Comparison of ENCODE assay signal across 38 cellular contexts in genomic region chr20:13236990-13237720, GRCh38. TPM values are rescaled to one million over a fixed set of nuclear protein-coding genes. Genes with fewer than 3 reads are reported as not detected.
"Had no signal": no experiment of that assay in that cellular context is flagged by ENCODE, and none has a peak within 500 bp of the region (broad histone marks: within the 10 kb centered on the region; RNA-seq: fewer than 3 reads in every experiment).

No MANE protein-coding gene starts in this region.

- H3K27me3 ChIP-seq: ascending aorta, cardiac muscle cell had no signal

- H3K9me3 ChIP-seq: ascending aorta had no signal

- H3K4me3 ChIP-seq: ascending aorta, cardiac muscle cell had no signal

- H3K27ac Mint-ChIP-seq: activated CD4-positive, alpha-beta memory T cell treated with anti-CD3 and anti-CD28 coated beads, Interleukin-2, amount 10 ng/mL, durations not matched to agents 7 days and 5 days; activated CD4-positive, alpha-beta T cell treated with anti-CD3 and anti-CD28 coated beads for 36 hours; activated CD4-positive, alpha-beta T cell treated with anti-CD3 and anti-CD28 coated beads, Interleukin-2, amount 10 ng/mL, durations not matched to agents 7 days and 5 days; activated CD8-positive, alpha-beta memory T cell treated with anti-CD3 and anti-CD28 coated beads, Interleukin-2, amount 10 ng/mL, durations not matched to agents 7 days and 5 days; activated CD8-positive, alpha-beta T cell treated with anti-CD3 and anti-CD28 coated beads, Interleukin-2, amount 10 ng/mL, durations not matched to agents 7 days and 5 days; activated naive CD4-positive, alpha-beta T cell treated with anti-CD3 and anti-CD28 coated beads, Interleukin-2, amount 10 ng/mL, durations not matched to agents 7 days and 5 days; activated naive CD4-positive, alpha-beta T cell treated with anti-CD3 and anti-CD28 coated beads, Interleukin-2, amount 50 U/mL, for 24 hours; activated naive CD8-positive, alpha-beta T cell treated with anti-CD3 and anti-CD28 coated beads, Interleukin-2, amount 50 U/mL, for 24 hours; activated T-cell treated with anti-CD3 and anti-CD28 coated beads, Interleukin-2, amount 50 U/mL, for 24 hours; activated T-helper 2 cell treated with anti-CD3 and anti-CD28 coated beads, Interferon-gamma antibody, Interleukin-2, Interleukin-4, amounts not matched to agents 10 μg/mL and 5 μg/mL and 100 μg/mL, durations not matched to agents 14 hours and 24 hours and 36 hours; brain; T-helper 1 cell treated with Interleukin-12 subunit alpha and Interleukin-12 subunit beta and Interleukin-4 antibody, amounts not matched to agents 30 μg/mL and 1 μg/mL, for 36 hours; T-helper 2 cell treated with Interferon-gamma antibody and Interleukin-4, amounts not matched to agents 5 μg/mL and 100 μg/mL, for 36 hours had no signal

- H3K27me3 Mint-ChIP-seq: activated CD4-positive, alpha-beta T cell treated with anti-CD3 and anti-CD28 coated beads for 36 hours; activated CD4-positive, alpha-beta T cell treated with anti-CD3 and anti-CD28 coated beads, Interleukin-2, amount 10 ng/mL, durations not matched to agents 7 days and 5 days; activated naive CD4-positive, alpha-beta T cell treated with anti-CD3 and anti-CD28 coated beads, Interleukin-2, amount 50 U/mL, for 24 hours; activated naive CD8-positive, alpha-beta T cell; activated naive CD8-positive, alpha-beta T cell treated with anti-CD3 and anti-CD28 coated beads, Interleukin-2, amount 50 U/mL, for 24 hours; activated T-cell treated with anti-CD3 and anti-CD28 coated beads, Interleukin-2, amount 50 U/mL, for 24 hours had no signal

- H3K27ac ChIP-seq: ascending aorta, cardiac muscle cell, VCaP had no signal

- H3K4me1 Mint-ChIP-seq: activated CD8-positive, alpha-beta memory T cell treated with anti-CD3 and anti-CD28 coated beads, Interleukin-2, amount 10 ng/mL, durations not matched to agents 7 days and 5 days; brain; central memory CD8-positive, alpha-beta T cell had no signal

- H3K4me1 ChIP-seq: ascending aorta had no signal

- H3K36me3 Mint-ChIP-seq: activated CD8-positive, alpha-beta memory T cell treated with anti-CD3 and anti-CD28 coated beads, Interleukin-2, amount 10 ng/mL, durations not matched to agents 7 days and 5 days; brain had no signal

- DNase-seq: activated CD4-positive, alpha-beta memory T cell treated with anti-CD3 and anti-CD28 coated beads, Interleukin-2, amount 10 ng/mL, durations not matched to agents 7 days and 5 days; activated CD4-positive, alpha-beta T cell treated with anti-CD3 and anti-CD28 coated beads for 1 hour; activated CD4-positive, alpha-beta T cell treated with anti-CD3 and anti-CD28 coated beads for 36 hours; activated CD4-positive, alpha-beta T cell treated with anti-CD3 and anti-CD28 coated beads for 48 hours; activated CD4-positive, alpha-beta T cell treated with anti-CD3 and anti-CD28 coated beads, Interleukin-2, amount 10 ng/mL, durations not matched to agents 7 days and 5 days; activated CD4-positive, alpha-beta T cell treated with anti-CD3 and anti-CD28 coated beads, Interleukin-2, amount 50 U/mL, for 48 hours; activated CD4-positive, CD25-positive, alpha-beta regulatory T cell; activated CD8-positive, alpha-beta memory T cell treated with anti-CD3 and anti-CD28 coated beads for 24 hours; activated CD8-positive, alpha-beta memory T cell treated with anti-CD3 and anti-CD28 coated beads, Interleukin-2, amount 10 ng/mL, durations not matched to agents 7 days and 5 days; activated CD8-positive, alpha-beta memory T cell treated with anti-CD3 and anti-CD28 coated beads, Interleukin-2, amount 50 U/mL, for 48 hours; activated CD8-positive, alpha-beta T cell treated with anti-CD3 and anti-CD28 coated beads, Interleukin-2, amount 10 ng/mL, durations not matched to agents 7 days and 5 days; activated effector memory CD4-positive, alpha-beta T cell treated with Interleukin-2 at 50 U/mL for 16 hours; activated gamma-delta T cell; activated naive CD4-positive, alpha-beta T cell treated with anti-CD3 and anti-CD28 coated beads, Interleukin-2, amount 10 ng/mL, durations not matched to agents 7 days and 5 days; activated naive CD4-positive, alpha-beta T cell treated with Interleukin-2 at 50 U/mL for 16 hours; activated naive CD8-positive, alpha-beta T cell treated with anti-CD3 and anti-CD28 coated beads, Interleukin-2, amount 50 U/mL, for 24 hours; activated T-cell treated with anti-CD3 and anti-CD28 coated beads, Interleukin-2, amount 50 U/mL, for 24 hours; activated T-cell treated with anti-CD3 and anti-CD28 coated beads, Interleukin-2, amount 50 U/mL, for 48 hours; amygdala; anterior cingulate cortex; caudate nucleus; cerebellar nuclear complex; T-helper 1 cell; T-helper 2 cell; T-helper 9 cell had no signal

- ATAC-seq: activated CD4-positive, alpha-beta T cell treated with anti-CD3 and anti-CD28 coated beads for 36 hours; activated CD4-positive, CD25-positive, alpha-beta regulatory T cell treated with anti-CD3 and anti-CD28 coated beads, Interleukin-2, amount 50 U/mL, for 24 hours; activated CD8-positive, alpha-beta memory T cell treated with anti-CD3 and anti-CD28 coated beads, Interleukin-2, amount 10 ng/mL, durations not matched to agents 7 days and 5 days; activated CD8-positive, alpha-beta T cell treated with anti-CD3 and anti-CD28 coated beads, Interleukin-2, amount 10 ng/mL, durations not matched to agents 7 days and 5 days; activated naive CD8-positive, alpha-beta T cell treated with anti-CD3 and anti-CD28 coated beads, Interleukin-2, amount 50 U/mL, for 24 hours had no signal

- H3K4me3 Mint-ChIP-seq: activated CD4-positive, alpha-beta memory T cell treated with anti-CD3 and anti-CD28 coated beads, Interleukin-2, amount 10 ng/mL, durations not matched to agents 7 days and 5 days; activated CD4-positive, alpha-beta T cell treated with anti-CD3 and anti-CD28 coated beads for 36 hours; activated CD4-positive, alpha-beta T cell treated with anti-CD3 and anti-CD28 coated beads, Interleukin-2, amount 10 ng/mL, durations not matched to agents 7 days and 5 days; activated CD8-positive, alpha-beta memory T cell treated with anti-CD3 and anti-CD28 coated beads, Interleukin-2, amount 10 ng/mL, durations not matched to agents 7 days and 5 days; activated CD8-positive, alpha-beta T cell treated with anti-CD3 and anti-CD28 coated beads, Interleukin-2, amount 10 ng/mL, durations not matched to agents 7 days and 5 days; activated naive CD4-positive, alpha-beta T cell treated with anti-CD3 and anti-CD28 coated beads, Interleukin-2, amount 10 ng/mL, durations not matched to agents 7 days and 5 days; activated naive CD4-positive, alpha-beta T cell treated with anti-CD3 and anti-CD28 coated beads, Interleukin-2, amount 50 U/mL, for 24 hours; activated naive CD8-positive, alpha-beta T cell; activated naive CD8-positive, alpha-beta T cell treated with anti-CD3 and anti-CD28 coated beads, Interleukin-2, amount 50 U/mL, for 24 hours; activated T-cell treated with anti-CD3 and anti-CD28 coated beads, Interleukin-2, amount 50 U/mL, for 24 hours; brain; central memory CD8-positive, alpha-beta T cell; T-helper 1 cell treated with Interleukin-12 subunit alpha and Interleukin-12 subunit beta and Interleukin-4 antibody, amounts not matched to agents 30 μg/mL and 1 μg/mL, for 36 hours; T-helper 2 cell treated with Interferon-gamma antibody and Interleukin-4, amounts not matched to agents 5 μg/mL and 100 μg/mL, for 36 hours had no signal

- H3K9me3 Mint-ChIP-seq: activated CD4-positive, alpha-beta memory T cell treated with anti-CD3 and anti-CD28 coated beads, Interleukin-2, amount 10 ng/mL, durations not matched to agents 7 days and 5 days; activated naive CD4-positive, alpha-beta T cell treated with anti-CD3 and anti-CD28 coated beads, Interleukin-2, amount 10 ng/mL, durations not matched to agents 7 days and 5 days; activated naive CD4-positive, alpha-beta T cell treated with anti-CD3 and anti-CD28 coated beads, Interleukin-2, amount 50 U/mL, for 24 hours; activated naive CD8-positive, alpha-beta T cell treated with anti-CD3 and anti-CD28 coated beads, Interleukin-2, amount 50 U/mL, for 24 hours; activated T-cell treated with anti-CD3 and anti-CD28 coated beads, Interleukin-2, amount 50 U/mL, for 24 hours; activated T-helper 2 cell treated with anti-CD3 and anti-CD28 coated beads, Interferon-gamma antibody, Interleukin-2, Interleukin-4, amounts not matched to agents 10 μg/mL and 5 μg/mL and 100 μg/mL, durations not matched to agents 14 hours and 24 hours and 36 hours; brain; central memory CD8-positive, alpha-beta T cell; T-helper 1 cell treated with Interleukin-12 subunit alpha and Interleukin-12 subunit beta and Interleukin-4 antibody, amounts not matched to agents 30 μg/mL and 1 μg/mL, for 36 hours; T-helper 2 cell treated with Interferon-gamma antibody and Interleukin-4, amounts not matched to agents 5 μg/mL and 100 μg/mL, for 36 hours had no signal

- FAIRE-seq: bronchial epithelial cell, TTC549 had no signal

- H3K36me3 ChIP-seq: ascending aorta, cardiac muscle cell had no signal

RNA-seq across cellular contexts. Expression of gene ISM1, which starts 16.1 kb away (rescaled TPM):
- total RNA-seq: activated CD4-positive, alpha-beta memory T cell treated with anti-CD3 and anti-CD28 coated beads, Interleukin-2, amount 10 ng/mL, durations not matched to agents 7 days and 5 days; bronchial epithelial cell had no signal
